1 cellular context compared by ENCODE assay signal in the genomic region with DNA sequence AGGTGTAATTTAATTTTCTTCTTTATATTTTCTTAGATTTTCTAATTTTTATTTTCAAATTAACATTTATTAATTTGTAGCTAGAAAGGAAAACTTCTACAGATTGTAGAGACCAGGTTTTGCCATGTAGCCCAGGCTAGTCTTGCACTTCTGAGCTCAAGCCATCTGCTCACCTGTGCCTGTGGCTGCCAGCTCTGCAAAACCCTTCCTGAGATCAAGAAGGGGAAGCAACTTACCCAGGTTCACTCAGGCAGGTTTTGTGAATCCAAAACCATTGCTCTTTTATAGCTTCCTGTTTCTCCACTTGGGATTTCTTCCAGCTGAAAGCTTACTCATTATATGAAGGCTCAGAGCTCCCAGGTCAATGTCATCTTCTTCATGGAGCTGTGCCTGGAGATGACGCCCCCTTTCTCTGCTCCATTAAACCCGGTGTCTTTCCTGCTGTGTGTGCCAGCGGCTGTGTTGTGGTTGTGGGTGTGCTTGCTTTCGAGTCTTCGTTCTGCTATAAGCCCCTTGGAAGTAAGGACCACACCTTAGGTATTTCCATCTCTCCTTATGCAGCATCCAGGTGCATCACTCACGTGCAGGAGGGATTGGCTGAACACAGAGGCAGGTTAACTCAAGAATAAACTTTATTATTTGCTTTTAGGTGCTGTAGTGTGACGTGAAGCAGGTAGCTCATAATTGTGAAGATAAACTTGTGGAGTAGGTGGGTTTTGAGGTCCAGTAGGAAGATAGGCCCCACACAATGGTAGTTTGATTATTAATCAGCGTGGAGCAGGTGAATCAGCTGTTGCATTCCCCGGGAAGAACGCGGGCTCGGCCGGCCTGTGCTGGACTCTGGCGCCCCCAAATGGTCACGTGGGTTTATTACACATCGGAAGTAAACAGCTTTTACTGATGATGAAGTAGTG.
A peak's percentile ranks its signal among the peaks of the same experiment; 100 is the strongest.
TF ChIP-seq lines count a peak whose summit lies in the region.

No MANE protein-coding gene starts in this region.

TF ChIP-seq in K562, 482 proteins besides CTCF, POLR2A, EP300 and RAD21 (continued from another document):
- TF ChIP-seq E2F5 (CRISPR knock-in tag; IDR thresholded peaks at IDR 0.05), result peak; percentile 84; the same call in 1 of the 2 replicates
- TF ChIP-seq, protein P1, sequence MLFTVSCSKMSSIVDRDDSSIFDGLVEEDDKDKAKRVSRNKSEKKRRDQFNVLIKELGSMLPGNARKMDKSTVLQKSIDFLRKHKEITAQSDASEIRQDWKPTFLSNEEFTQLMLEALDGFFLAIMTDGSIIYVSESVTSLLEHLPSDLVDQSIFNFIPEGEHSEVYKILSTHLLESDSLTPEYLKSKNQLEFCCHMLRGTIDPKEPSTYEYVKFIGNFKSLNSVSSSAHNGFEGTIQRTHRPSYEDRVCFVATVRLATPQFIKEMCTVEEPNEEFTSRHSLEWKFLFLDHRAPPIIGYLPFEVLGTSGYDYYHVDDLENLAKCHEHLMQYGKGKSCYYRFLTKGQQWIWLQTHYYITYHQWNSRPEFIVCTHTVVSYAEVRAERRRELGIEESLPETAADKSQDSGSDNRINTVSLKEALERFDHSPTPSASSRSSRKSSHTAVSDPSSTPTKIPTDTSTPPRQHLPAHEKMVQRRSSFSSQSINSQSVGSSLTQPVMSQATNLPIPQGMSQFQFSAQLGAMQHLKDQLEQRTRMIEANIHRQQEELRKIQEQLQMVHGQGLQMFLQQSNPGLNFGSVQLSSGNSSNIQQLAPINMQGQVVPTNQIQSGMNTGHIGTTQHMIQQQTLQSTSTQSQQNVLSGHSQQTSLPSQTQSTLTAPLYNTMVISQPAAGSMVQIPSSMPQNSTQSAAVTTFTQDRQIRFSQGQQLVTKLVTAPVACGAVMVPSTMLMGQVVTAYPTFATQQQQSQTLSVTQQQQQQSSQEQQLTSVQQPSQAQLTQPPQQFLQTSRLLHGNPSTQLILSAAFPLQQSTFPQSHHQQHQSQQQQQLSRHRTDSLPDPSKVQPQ (CRISPR knock-in tag; IDR thresholded peaks at IDR 0.05; ENCODE audit: borderline replicate concordance), result no peak
